9 cellular contexts compared by ENCODE assay signal in the genomic region with DNA sequence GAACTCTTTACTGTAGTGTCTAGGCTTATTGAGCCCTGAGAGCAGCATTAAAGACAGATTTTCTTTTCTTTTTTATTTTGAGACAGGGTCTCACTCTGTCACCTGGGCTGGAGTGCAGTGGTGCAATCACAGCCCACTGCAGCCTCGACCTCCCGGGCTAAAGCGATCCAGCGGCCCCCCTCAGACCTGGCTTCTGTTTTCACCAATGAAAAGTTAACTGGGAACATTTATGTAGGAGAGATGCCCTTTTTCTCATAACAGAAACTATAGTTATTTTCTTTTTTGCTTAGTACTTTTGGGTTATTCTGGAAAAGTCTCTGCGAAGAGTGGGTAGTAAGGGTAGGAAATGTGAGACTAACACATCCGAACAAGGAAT. TPM values are rescaled to one million over a fixed set of nuclear protein-coding genes. Genes with fewer than 3 reads are reported as not detected.
A peak's percentile ranks its signal among the peaks of the same experiment; 100 is the strongest.
DNase-seq lines count a peak whose midpoint lies in the region; ATAC-seq and TF ChIP-seq lines count a peak whose summit lies in the region.
"Had no signal": no experiment of that assay in that cellular context is flagged by ENCODE, and none has a peak within 500 bp of the region (broad histone marks: within the 10 kb centered on the region; RNA-seq: fewer than 3 reads in every experiment).

No MANE protein-coding gene starts in this region.

- TF ChIP-seq POLR2A in gastrocnemius medialis (IDR thresholded peaks at IDR 0.05) = no peak

- in situ Hi-C loops in gastrocnemius medialis (cut with MboI; ENCODE audit: low sequenced_read_pairs in 4 of 4) = loop anchor here (5.0 to 25.0 kb wide), 4 partner anchors 76 to 831 kb away; a partner anchor contains a TSS

- H3K4me1 ChIP-seq in gastrocnemius medialis = peaks cover 34 to 37% of the 10 kb centered on the region in 2 donors

- no peaks in the 10 kb centered on the region for H3K27me3 Mint-ChIP-seq in activated CD4-positive, alpha-beta memory T cell treated with anti-CD3 and anti-CD28 coated beads for 36 hours

- no peaks in the 10 kb centered on the region for H3K27me3 ChIP-seq in H7 (ENCODE audit: control insufficient read depth, insufficient read depth, low read length)
- H3K27me3 ChIP-seq in gastrocnemius medialis = no peaks in the 10 kb centered on the region

- peak overlapping the region; percentile 69; the same call in 1 of the 2 replicates for H3K4me3 ChIP-seq in H7 (ENCODE audit: insufficient read depth, low read depth, low read length)
- peak overlapping the region; percentile 84 for H3K4me3 ChIP-seq in foreskin fibroblast (ENCODE audit: low read depth in 1 of 2, low read length in 2 of 2)
- H3K4me3 ChIP-seq in gastrocnemius medialis = peak overlapping the region; percentile 65 to 79 (median 76)

- peaks cover 50% of the 10 kb centered on the region for H3K4me1 Mint-ChIP-seq in activated CD4-positive, alpha-beta memory T cell treated with anti-CD3 and anti-CD28 coated beads for 36 hours (ENCODE audit: low read depth)

- H3K27ac ChIP-seq in gastrocnemius medialis = peak overlapping the region; percentile 97 to 99 (median 98)

- no peaks in the 10 kb centered on the region for H3K9me3 Mint-ChIP-seq in activated CD4-positive, alpha-beta memory T cell treated with anti-CD3 and anti-CD28 coated beads for 36 hours

- H3K4me3 Mint-ChIP-seq in activated CD4-positive, alpha-beta memory T cell treated with anti-CD3 and anti-CD28 coated beads for 36 hours = peak overlapping the region; percentile 83

- peaks cover 14% of the 10 kb centered on the region for H3K36me3 Mint-ChIP-seq in activated CD4-positive, alpha-beta memory T cell treated with anti-CD3 and anti-CD28 coated beads for 36 hours

- DNase-seq in H7 (no peak), foreskin fibroblast (no peak), gastrocnemius medialis (no peak), kidney tubule cell (ENCODE audit: low spot score) (no peak), GDM1 (lab: John Stamatoyannopoulos, UW) (no peak), pons (ENCODE audit: low spot score) (no peak)
- DNase-seq in activated CD4-positive, alpha-beta memory T cell treated with anti-CD3 and anti-CD28 coated beads for 36 hours = no peak
- DNase-seq: NCI-H1694 treated with DMSO at 0.1 percent for 48 hours had no signal

- no peaks in the 10 kb centered on the region for H3K9me3 ChIP-seq in gastrocnemius medialis

- POLR2A ChIA-PET in activated CD4-positive, alpha-beta memory T cell treated with anti-CD3 and anti-CD28 coated beads for 36 hours (lab: Charles Lee) = interaction anchor here (3.2 kb wide), 1 partner anchor 11 kb away, joined by 27 read pairs; a partner anchor contains a TSS

- CTCF ChIA-PET in activated CD4-positive, alpha-beta memory T cell treated with anti-CD3 and anti-CD28 coated beads for 36 hours (lab: Charles Lee) = interaction anchor here (1.3 to 3.1 kb wide), 7 partner anchors 9 to 242 kb away, joined by 3 to 33 read pairs (median 5); a partner anchor contains a TSS

- H3K36me3 ChIP-seq in H7 (replicated peaks; ENCODE audit: control insufficient read depth, insufficient read depth, low read length) (no peaks in the 10 kb centered on the region; the same call in 1 of the 2 replicates), gastrocnemius medialis (peaks cover 0 to 3% of the 10 kb centered on the region in 2 donors)

- H3K27ac Mint-ChIP-seq in activated CD4-positive, alpha-beta memory T cell treated with anti-CD3 and anti-CD28 coated beads for 36 hours = peak overlapping the region; percentile 82

- intact Hi-C loops in activated CD4-positive, alpha-beta memory T cell treated with anti-CD3 and anti-CD28 coated beads for 36 hours (cut with micrococcal nuclease) = loop anchor here (1.0 to 5.0 kb wide), 4 partner anchors 44 to 374 kb away; a partner anchor contains a TSS
- intact Hi-C loops in gastrocnemius medialis (cut with DNase I; ENCODE audit: low total_unique reads) = loop anchor here (1.0 to 2.0 kb wide), 4 partner anchors 69 to 100 kb away; a partner anchor contains a TSS

- ATAC-seq in gastrocnemius medialis (no peak), GM19463 (IDR thresholded peaks at IDR 0.05; ENCODE audit: unreplicated experiment) (no peak)

- TF ChIP-seq CTCF in foreskin fibroblast (IDR thresholded peaks at IDR 0.05; ENCODE audit: low read depth, low read length) = no peak
- no peak for TF ChIP-seq CTCF in gastrocnemius medialis (IDR thresholded peaks at IDR 0.05 in 4 of 5, conservative IDR thresholded peaks at IDR 0.05 in 1 of 5)

RNA-seq across cellular contexts. Expression of a gene that starts 1.5 kb away (rescaled TPM):
- 15.8 and 20.1 TPM in 2 replicates for total RNA-seq in H7 (2014; rRNA removed; shearing (Covaris generic))
- total RNA-seq in activated CD4-positive, alpha-beta memory T cell treated with anti-CD3 and anti-CD28 coated beads for 36 hours = 10 to 100 TPM; 69.3 to 72.5 TPM
- 100 to 1,000 TPM in 3 of 4 donors, 10 to 100 TPM in 1; 76.3 to 165 (median 122) TPM for total RNA-seq in gastrocnemius medialis

RNA-seq across cellular contexts. Expression of a gene that starts 10.1 kb away (rescaled TPM):
- total RNA-seq in H7 (2014; rRNA removed; shearing (Covaris generic)) = 24.4 and 27.6 TPM in 2 replicates
- total RNA-seq in activated CD4-positive, alpha-beta memory T cell treated with anti-CD3 and anti-CD28 coated beads for 36 hours = 10 to 100 TPM; 29.7 to 33.8 TPM
- 100 to 1,000 TPM; 156 to 264 (median 201) TPM for total RNA-seq in gastrocnemius medialis
